Comparison of ENCODE assay signal across 1 cellular context in the genomic region with DNA sequence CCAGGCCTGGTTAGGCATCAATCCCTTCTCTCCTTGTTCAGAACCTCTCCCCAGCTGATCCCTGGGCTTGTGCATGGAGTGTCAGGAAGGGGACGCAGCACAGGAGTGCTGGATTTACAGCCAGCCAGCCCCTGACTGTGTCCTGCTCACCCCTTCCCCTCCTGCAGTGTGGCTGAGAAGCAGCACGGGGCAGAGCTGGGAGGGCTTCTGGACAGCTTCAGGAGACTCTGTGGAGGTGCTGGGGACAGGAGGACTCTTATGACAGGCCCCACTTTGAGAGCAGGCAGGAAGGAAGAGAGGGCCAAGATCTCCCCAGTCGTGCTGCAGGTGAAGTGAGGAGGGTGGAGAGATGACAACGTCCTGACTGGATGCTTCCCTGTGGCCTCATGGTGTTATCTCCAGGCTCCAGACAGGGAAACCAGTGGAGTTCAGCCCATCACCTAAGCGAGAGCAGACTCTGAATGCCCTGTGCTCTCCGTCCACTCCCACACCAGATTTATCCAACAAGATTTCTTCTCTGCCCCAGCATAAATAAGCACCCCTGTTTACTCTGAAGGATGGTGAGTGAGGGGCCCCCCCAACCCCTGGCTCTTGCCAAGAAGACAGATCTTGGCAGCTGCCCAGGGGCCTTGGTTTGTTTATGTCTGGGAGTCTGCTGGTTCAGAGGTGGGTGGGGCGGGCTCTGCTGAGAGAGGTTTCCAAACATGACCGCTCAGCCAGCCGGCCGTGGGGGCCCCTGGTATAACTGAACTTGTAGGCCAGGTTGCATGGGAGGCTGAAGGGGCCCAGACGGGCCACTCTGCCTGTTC.
TF ChIP-seq lines count a peak whose summit lies in the region.

No MANE protein-coding gene starts in this region.

TF ChIP-seq in K562, 482 proteins besides CTCF, POLR2A, EP300 and RAD21 (continued from another document and continues in another):
- TF ChIP-seq, protein P1, sequence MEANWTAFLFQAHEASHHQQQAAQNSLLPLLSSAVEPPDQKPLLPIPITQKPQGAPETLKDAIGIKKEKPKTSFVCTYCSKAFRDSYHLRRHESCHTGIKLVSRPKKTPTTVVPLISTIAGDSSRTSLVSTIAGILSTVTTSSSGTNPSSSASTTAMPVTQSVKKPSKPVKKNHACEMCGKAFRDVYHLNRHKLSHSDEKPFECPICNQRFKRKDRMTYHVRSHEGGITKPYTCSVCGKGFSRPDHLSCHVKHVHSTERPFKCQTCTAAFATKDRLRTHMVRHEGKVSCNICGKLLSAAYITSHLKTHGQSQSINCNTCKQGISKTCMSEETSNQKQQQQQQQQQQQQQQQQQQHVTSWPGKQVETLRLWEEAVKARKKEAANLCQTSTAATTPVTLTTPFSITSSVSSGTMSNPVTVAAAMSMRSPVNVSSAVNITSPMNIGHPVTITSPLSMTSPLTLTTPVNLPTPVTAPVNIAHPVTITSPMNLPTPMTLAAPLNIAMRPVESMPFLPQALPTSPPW (CRISPR knock-in tag; IDR thresholded peaks at IDR 0.05): peak; percentile 38; the same call in 1 of the 2 replicates
- TF ChIP-seq ZNF24 (IDR thresholded peaks at IDR 0.05) (no peak), STAG1 (CRISPR knock-in tag; IDR thresholded peaks at IDR 0.05; ENCODE audit: borderline replicate concordance) (no peak), ZNF551 (CRISPR knock-in tag; IDR thresholded peaks at IDR 0.05) (no peak), COPS2 (conservative IDR thresholded peaks at IDR 0.05) (no peak), SREBF2 (CRISPR knock-in tag; IDR thresholded peaks at IDR 0.05) (no peak), KDM1A (IDR thresholded peaks at IDR 0.05) (peak; percentile 95 to 96), NFIX (CRISPR knock-in tag; IDR thresholded peaks at IDR 0.05; ENCODE audit: low read depth) (no peak), SMAD4 (CRISPR knock-in tag; conservative IDR thresholded peaks at IDR 0.05) (peak; percentile 85), NFYB (IDR thresholded peaks at IDR 0.05; ENCODE audit: extremely low read depth, insufficient read length) (no peak), ZNF75A (CRISPR knock-in tag; IDR thresholded peaks at IDR 0.05) (no peak), CCNT2 (IDR thresholded peaks at IDR 0.05; ENCODE audit: borderline replicate concordance, extremely low read depth, insufficient read length, low read depth, low read length) (peak; percentile 20), TCF3 (CRISPR knock-in tag; IDR thresholded peaks at IDR 0.05) (peak; percentile 92), JUN (IDR thresholded peaks at IDR 0.05; ENCODE audit: borderline replicate concordance, low read depth, low read length) (no peak), JUN (CRISPR knock-in tag; IDR thresholded peaks at IDR 0.05; ENCODE audit: borderline replicate concordance) (no peak), HDAC2 (IDR thresholded peaks at IDR 0.05) (peak; percentile 82; the same call in 1 of the 2 replicates), MBD2 (IDR thresholded peaks at IDR 0.05; ENCODE audit: borderline replicate concordance, low read depth) (peak; percentile 22; the same call in 1 of the 2 replicates), MCM5 (IDR thresholded peaks at IDR 0.05; ENCODE audit: low read depth) (no peak), DPF2 (IDR thresholded peaks at IDR 0.05) (peak; percentile 33; the same call in 1 of the 2 replicates), XRCC3 (IDR thresholded peaks at IDR 0.05) (no peak), CBX3 (IDR thresholded peaks at IDR 0.05; ENCODE audit: borderline replicate concordance in 1 of 2, low read length in 2 of 2) (no peak), GATA2 (CRISPR knock-in tag; IDR thresholded peaks at IDR 0.05) (peak; percentile 49; the same call in 1 of the 2 replicates), POLR2G (IDR thresholded peaks at IDR 0.05; ENCODE audit: low read depth, low read length) (no peak), CBFA2T3 (IDR thresholded peaks at IDR 0.05) (peak; percentile 88), TEAD4 (IDR thresholded peaks at IDR 0.05; ENCODE audit: low read length) (peak; percentile 76), TEAD4 (CRISPR knock-in tag; IDR thresholded peaks at IDR 0.05; ENCODE audit: borderline replicate concordance) (no peak), ZNF766 (CRISPR knock-in tag; conservative IDR thresholded peaks at IDR 0.05) (no peak), NFE2 (IDR thresholded peaks at IDR 0.05; ENCODE audit: low read depth) (no peak), ESRRA (IDR thresholded peaks at IDR 0.05; ENCODE audit: borderline replicate concordance, low read depth) (0 out of 2 replicates have a peak, but pooled peaks have one; percentile 8), CBFA2T2 (conservative IDR thresholded peaks at IDR 0.05) (peak; percentile 76), KLF13 (tag; IDR thresholded peaks at IDR 0.05; ENCODE audit: borderline replicate concordance, low read depth) (no peak), HDAC1 (IDR thresholded peaks at IDR 0.05) (peak in 1 of 2 experiments; percentile 83; a peak in 2 of 4 replicates), JUND (IDR thresholded peaks at IDR 0.05; ENCODE audit: borderline replicate concordance, low read depth, low read length) (peak; percentile 43; the same call in 1 of the 2 replicates), JUND (tag; IDR thresholded peaks at IDR 0.05; ENCODE audit: borderline replicate concordance, low read depth, low read length) (peak; percentile 35; the same call in 1 of the 3 replicates), NFIC (IDR thresholded peaks at IDR 0.05) (peak; percentile 72), NCOR1 (IDR thresholded peaks at IDR 0.05) (peak; percentile 70), HNRNPLL (IDR thresholded peaks at IDR 0.05; ENCODE audit: low read depth, low read length, poor library complexity, severe bottlenecking) (no peak), C11orf30 (IDR thresholded peaks at IDR 0.05; ENCODE audit: low read depth) (no peak), MYC (IDR thresholded peaks at IDR 0.05; ENCODE audit: low read depth, low read length) (0 out of 2 replicates have a peak, but pooled peaks have one; percentile 64), MYC (CRISPR knock-in tag; IDR thresholded peaks at IDR 0.05; ENCODE audit: borderline replicate concordance, low read depth) (no peak), ZKSCAN8 (CRISPR knock-in tag; IDR thresholded peaks at IDR 0.05) (peak; percentile 89), ARID1B (IDR thresholded peaks at IDR 0.05) (peak; percentile 83), TBL1XR1 (IDR thresholded peaks at IDR 0.05; ENCODE audit: low read length in 2 of 2) (0 out of 4 replicates have a peak, but pooled peaks of 1 of the 2 experiments have one; percentile 18), MAZ (CRISPR knock-in tag; conservative IDR thresholded peaks at IDR 0.05 in 1 of 2, IDR thresholded peaks at IDR 0.05 in 1 of 2) (peak in 1 of 2 experiments; percentile 38; a peak in 1 of 4 replicates), PHTF2 (CRISPR knock-in tag; IDR thresholded peaks at IDR 0.05) (no peak)
- TF ChIP-seq, protein P2, sequence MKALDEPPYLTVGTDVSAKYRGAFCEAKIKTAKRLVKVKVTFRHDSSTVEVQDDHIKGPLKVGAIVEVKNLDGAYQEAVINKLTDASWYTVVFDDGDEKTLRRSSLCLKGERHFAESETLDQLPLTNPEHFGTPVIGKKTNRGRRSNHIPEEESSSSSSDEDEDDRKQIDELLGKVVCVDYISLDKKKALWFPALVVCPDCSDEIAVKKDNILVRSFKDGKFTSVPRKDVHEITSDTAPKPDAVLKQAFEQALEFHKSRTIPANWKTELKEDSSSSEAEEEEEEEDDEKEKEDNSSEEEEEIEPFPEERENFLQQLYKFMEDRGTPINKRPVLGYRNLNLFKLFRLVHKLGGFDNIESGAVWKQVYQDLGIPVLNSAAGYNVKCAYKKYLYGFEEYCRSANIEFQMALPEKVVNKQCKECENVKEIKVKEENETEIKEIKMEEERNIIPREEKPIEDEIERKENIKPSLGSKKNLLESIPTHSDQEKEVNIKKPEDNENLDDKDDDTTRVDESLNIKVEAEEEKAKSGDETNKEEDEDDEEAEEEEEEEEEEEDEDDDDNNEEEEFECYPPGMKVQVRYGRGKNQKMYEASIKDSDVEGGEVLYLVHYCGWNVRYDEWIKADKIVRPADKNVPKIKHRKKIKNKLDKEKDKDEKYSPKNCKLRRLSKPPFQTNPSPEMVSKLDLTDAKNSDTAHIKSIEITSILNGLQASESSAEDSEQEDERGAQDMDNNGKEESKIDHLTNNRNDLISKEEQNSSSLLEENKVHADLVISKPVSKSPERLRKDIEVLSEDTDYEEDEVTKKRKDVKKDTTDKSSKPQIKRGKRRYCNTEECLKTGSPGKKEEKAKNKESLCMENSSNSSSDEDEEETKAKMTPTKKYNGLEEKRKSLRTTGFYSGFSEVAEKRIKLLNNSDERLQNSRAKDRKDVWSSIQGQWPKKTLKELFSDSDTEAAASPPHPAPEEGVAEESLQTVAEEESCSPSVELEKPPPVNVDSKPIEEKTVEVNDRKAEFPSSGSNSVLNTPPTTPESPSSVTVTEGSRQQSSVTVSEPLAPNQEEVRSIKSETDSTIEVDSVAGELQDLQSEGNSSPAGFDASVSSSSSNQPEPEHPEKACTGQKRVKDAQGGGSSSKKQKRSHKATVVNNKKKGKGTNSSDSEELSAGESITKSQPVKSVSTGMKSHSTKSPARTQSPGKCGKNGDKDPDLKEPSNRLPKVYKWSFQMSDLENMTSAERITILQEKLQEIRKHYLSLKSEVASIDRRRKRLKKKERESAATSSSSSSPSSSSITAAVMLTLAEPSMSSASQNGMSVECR (CRISPR knock-in tag; IDR thresholded peaks at IDR 0.05): no peak
- TF ChIP-seq, protein P3, sequence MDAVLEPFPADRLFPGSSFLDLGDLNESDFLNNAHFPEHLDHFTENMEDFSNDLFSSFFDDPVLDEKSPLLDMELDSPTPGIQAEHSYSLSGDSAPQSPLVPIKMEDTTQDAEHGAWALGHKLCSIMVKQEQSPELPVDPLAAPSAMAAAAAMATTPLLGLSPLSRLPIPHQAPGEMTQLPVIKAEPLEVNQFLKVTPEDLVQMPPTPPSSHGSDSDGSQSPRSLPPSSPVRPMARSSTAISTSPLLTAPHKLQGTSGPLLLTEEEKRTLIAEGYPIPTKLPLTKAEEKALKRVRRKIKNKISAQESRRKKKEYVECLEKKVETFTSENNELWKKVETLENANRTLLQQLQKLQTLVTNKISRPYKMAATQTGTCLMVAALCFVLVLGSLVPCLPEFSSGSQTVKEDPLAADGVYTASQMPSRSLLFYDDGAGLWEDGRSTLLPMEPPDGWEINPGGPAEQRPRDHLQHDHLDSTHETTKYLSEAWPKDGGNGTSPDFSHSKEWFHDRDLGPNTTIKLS (IDR thresholded peaks at IDR 0.05; ENCODE audit: borderline replicate concordance, low read depth): no peak
- TF ChIP-seq, protein P4, sequence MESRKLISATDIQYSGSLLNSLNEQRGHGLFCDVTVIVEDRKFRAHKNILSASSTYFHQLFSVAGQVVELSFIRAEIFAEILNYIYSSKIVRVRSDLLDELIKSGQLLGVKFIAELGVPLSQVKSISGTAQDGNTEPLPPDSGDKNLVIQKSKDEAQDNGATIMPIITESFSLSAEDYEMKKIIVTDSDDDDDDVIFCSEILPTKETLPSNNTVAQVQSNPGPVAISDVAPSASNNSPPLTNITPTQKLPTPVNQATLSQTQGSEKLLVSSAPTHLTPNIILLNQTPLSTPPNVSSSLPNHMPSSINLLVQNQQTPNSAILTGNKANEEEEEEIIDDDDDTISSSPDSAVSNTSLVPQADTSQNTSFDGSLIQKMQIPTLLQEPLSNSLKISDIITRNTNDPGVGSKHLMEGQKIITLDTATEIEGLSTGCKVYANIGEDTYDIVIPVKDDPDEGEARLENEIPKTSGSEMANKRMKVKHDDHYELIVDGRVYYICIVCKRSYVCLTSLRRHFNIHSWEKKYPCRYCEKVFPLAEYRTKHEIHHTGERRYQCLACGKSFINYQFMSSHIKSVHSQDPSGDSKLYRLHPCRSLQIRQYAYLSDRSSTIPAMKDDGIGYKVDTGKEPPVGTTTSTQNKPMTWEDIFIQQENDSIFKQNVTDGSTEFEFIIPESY (CRISPR knock-in tag; IDR thresholded peaks at IDR 0.05): no peak
- TF ChIP-seq, protein P5, sequence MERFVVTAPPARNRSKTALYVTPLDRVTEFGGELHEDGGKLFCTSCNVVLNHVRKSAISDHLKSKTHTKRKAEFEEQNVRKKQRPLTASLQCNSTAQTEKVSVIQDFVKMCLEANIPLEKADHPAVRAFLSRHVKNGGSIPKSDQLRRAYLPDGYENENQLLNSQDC (CRISPR knock-in tag; IDR thresholded peaks at IDR 0.05): no peak
- TF ChIP-seq, protein P6, sequence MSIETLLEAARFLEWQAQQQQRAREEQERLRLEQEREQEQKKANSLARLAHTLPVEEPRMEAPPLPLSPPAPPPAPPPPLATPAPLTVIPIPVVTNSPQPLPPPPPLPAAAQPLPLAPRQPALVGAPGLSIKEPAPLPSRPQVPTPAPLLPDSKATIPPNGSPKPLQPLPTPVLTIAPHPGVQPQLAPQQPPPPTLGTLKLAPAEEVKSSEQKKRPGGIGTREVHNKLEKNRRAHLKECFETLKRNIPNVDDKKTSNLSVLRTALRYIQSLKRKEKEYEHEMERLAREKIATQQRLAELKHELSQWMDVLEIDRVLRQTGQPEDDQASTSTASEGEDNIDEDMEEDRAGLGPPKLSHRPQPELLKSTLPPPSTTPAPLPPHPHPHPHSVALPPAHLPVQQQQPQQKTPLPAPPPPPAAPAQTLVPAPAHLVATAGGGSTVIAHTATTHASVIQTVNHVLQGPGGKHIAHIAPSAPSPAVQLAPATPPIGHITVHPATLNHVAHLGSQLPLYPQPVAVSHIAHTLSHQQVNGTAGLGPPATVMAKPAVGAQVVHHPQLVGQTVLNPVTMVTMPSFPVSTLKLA (conservative IDR thresholded peaks at IDR 0.05): no peak; a peak in 1 of 4 replicates
- TF ChIP-seq, protein P7, sequence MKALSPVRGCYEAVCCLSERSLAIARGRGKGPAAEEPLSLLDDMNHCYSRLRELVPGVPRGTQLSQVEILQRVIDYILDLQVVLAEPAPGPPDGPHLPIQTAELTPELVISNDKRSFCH (CRISPR knock-in tag; IDR thresholded peaks at IDR 0.05): no peak
- TF ChIP-seq, protein P7 (tag; IDR thresholded peaks at IDR 0.05): peak; percentile 59; the same call in 1 of the 2 replicates
- TF ChIP-seq, protein P8, sequence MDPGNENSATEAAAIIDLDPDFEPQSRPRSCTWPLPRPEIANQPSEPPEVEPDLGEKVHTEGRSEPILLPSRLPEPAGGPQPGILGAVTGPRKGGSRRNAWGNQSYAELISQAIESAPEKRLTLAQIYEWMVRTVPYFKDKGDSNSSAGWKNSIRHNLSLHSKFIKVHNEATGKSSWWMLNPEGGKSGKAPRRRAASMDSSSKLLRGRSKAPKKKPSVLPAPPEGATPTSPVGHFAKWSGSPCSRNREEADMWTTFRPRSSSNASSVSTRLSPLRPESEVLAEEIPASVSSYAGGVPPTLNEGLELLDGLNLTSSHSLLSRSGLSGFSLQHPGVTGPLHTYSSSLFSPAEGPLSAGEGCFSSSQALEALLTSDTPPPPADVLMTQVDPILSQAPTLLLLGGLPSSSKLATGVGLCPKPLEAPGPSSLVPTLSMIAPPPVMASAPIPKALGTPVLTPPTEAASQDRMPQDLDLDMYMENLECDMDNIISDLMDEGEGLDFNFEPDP (CRISPR knock-in tag; IDR thresholded peaks at IDR 0.05): no peak
